26 cellular contexts compared by ENCODE assay signal in the genomic region with DNA sequence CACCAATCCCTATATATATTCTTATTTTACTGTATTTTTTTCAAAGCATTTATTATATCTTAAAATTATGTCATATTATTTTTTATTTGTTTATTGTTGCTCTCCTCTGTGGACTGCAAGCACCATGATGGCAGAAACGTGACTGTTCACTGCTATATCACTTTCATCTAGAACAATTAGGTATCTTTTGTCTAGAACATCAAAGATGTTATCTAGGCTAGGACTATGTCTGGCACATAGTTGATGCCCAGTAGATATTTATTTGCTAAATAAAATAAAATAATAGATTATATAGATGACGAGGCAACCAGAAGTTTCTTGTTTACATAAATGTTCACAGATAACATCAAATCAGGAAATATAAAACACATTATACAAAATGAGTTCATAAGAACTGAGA. TPM values are rescaled to one million over a fixed set of nuclear protein-coding genes. Genes with fewer than 3 reads are reported as not detected.
"Had no signal": no experiment of that assay in that cellular context is flagged by ENCODE, and none has a peak within 500 bp of the region (broad histone marks: within the 10 kb centered on the region; RNA-seq: fewer than 3 reads in every experiment).

No MANE protein-coding gene starts in this region.

- H3K27ac Mint-ChIP-seq: dendritic cell treated with granulocyte-macrophage colony-stimulating factor and Interleukin-4, amounts not matched to agents 40 ng/mL and 50 ng/mL, for 4 days; effector memory CD8-positive, alpha-beta T cell; endodermal cell had no signal

- DNase-seq: colonic mucosa; cortex of kidney; dermis blood vessel endothelial cell; dorsolateral prefrontal cortex; effector CD4-positive, alpha-beta T cell; effector CD8-positive, alpha-beta T cell; effector memory CD4-positive, alpha-beta T cell; effector memory CD8-positive, alpha-beta T cell; endodermal cell; erythroblast; esophagus squamous epithelium; foreskin fibroblast; foreskin keratinocyte; foreskin melanocyte; gastrocnemius medialis; glutamatergic neuron; head of caudate nucleus; heart left ventricle; heart right ventricle had no signal

- H3K4me3 Mint-ChIP-seq: dendritic cell treated with granulocyte-macrophage colony-stimulating factor and Interleukin-4, amounts not matched to agents 40 ng/mL and 50 ng/mL, for 4 days; effector memory CD8-positive, alpha-beta T cell; endodermal cell had no signal

- H3K27me3 Mint-ChIP-seq: dendritic cell treated with granulocyte-macrophage colony-stimulating factor and Interleukin-4, amounts not matched to agents 40 ng/mL and 50 ng/mL, for 4 days had no signal

- H3K27ac ChIP-seq: colonic mucosa, coronary artery, dorsolateral prefrontal cortex, epithelial cell of prostate, esophagus muscularis mucosa, esophagus squamous epithelium, foreskin keratinocyte, gastrocnemius medialis, gastroesophageal sphincter, heart left ventricle, heart right ventricle had no signal

- H3K4me3 ChIP-seq: colonic mucosa, coronary artery, dorsolateral prefrontal cortex, esophagus muscularis mucosa, esophagus squamous epithelium, gastrocnemius medialis, gastroesophageal sphincter, heart left ventricle, heart right ventricle had no signal

- H3K4me1 Mint-ChIP-seq: endodermal cell had no signal

RNA-seq across cellular contexts. Expression of gene GPR158, which starts 12.4 kb away (rescaled TPM):
- polyA plus RNA-seq: endothelial cell of umbilical vein, fibroblast of lung, foreskin keratinocyte, heart left ventricle had no signal
